Comparison of ENCODE assay signal across 20 cellular contexts in genomic region chr7:100380180-100380579, GRCh38. TPM values are rescaled to one million over a fixed set of nuclear protein-coding genes. Genes with fewer than 3 reads are reported as not detected.
DNase-seq lines count a peak whose midpoint lies in the region; TF ChIP-seq lines count a peak whose summit lies in the region.
"Had no signal": no experiment of that assay in that cellular context is flagged by ENCODE, and none has a peak within 500 bp of the region (broad histone marks: within the 10 kb centered on the region; RNA-seq: fewer than 3 reads in every experiment).

No MANE protein-coding gene starts in this region.

- TF ChIP-seq POLR2A in NB4 (IDR thresholded peaks at IDR 0.05; ENCODE audit: extremely low read depth, insufficient read length) (no peak), stomach (IDR thresholded peaks at IDR 0.05) (no peak)

- peaks cover 23 to 26% of the 10 kb centered on the region in 2 donors for H3K4me1 Mint-ChIP-seq in immature natural killer cell

- 74 to 86% (median 80%) methylated on average over 5 of the region's 5 CpGs for WGBS in stomach, 5 donors

- H3K9me3 ChIP-seq in BLaER1 = 0 out of 2 replicates have a peak, but pooled peaks cover 9% of the 10 kb centered on the region
- no peaks in the 10 kb centered on the region for H3K9me3 ChIP-seq in neutrophil
- no peaks in the 10 kb centered on the region for H3K9me3 ChIP-seq in stomach
- H3K9me3 ChIP-seq: heart left ventricle, SK-N-SH, thoracic aorta had no signal

- no peak overlapping the region for H3K4me3 Mint-ChIP-seq in immature natural killer cell
- H3K4me3 Mint-ChIP-seq: activated T-cell treated with anti-CD3 and anti-CD28 coated beads, Interleukin-2, amount 50 U/mL, for 72 hours; CD4-positive, CD25-positive, alpha-beta regulatory T cell had no signal

- H3K9me3 Mint-ChIP-seq in immature natural killer cell = no peaks in the 10 kb centered on the region
- H3K9me3 Mint-ChIP-seq: activated naive CD4-positive, alpha-beta T cell treated with anti-CD3 and anti-CD28 coated beads, Interleukin-2, amount 50 U/mL, for 72 hours; activated T-cell treated with anti-CD3 and anti-CD28 coated beads, Interleukin-2, amount 50 U/mL, for 72 hours had no signal

- intact Hi-C loops in dorsolateral prefrontal cortex (cut with DNase I) (no loop called here), stomach (cut with DNase I; ENCODE audit: low total_unique reads) (no loop called here)

- H3K27ac ChIP-seq in BLaER1 (no peak overlapping the region), dorsolateral prefrontal cortex (peak overlapping the region in 31 of 59 donors; percentile 0 to 77 (median 41)), neutrophil (peak overlapping the region; percentile 93), stomach (peak overlapping the region in 2 of 5 donors; percentile 50 to 53)

- H3K4me3 ChIP-seq in BLaER1 = no peak overlapping the region
- H3K4me3 ChIP-seq in NB4 (ENCODE audit: low read depth, low read length) = no peak overlapping the region
- no peak overlapping the region for H3K4me3 ChIP-seq in dorsolateral prefrontal cortex
- H3K4me3 ChIP-seq in neutrophil (ENCODE audit: low read depth in 1 of 2, low read length in 1 of 2) = peak overlapping the region; percentile 52 to 61
- H3K4me3 ChIP-seq in stomach = no peak overlapping the region
- H3K4me3 ChIP-seq: heart left ventricle, lung, thoracic aorta had no signal

- H3K4me2 ChIP-seq in BLaER1 = peak overlapping the region; percentile 13; the same call in 1 of the 2 replicates
- H3K4me2 ChIP-seq: SK-N-SH had no signal

- peaks cover 34% of the 10 kb centered on the region for H3K4me1 ChIP-seq in BLaER1
- peaks cover 72 to 81% of the 10 kb centered on the region in 2 experiments for H3K4me1 ChIP-seq in neutrophil (ENCODE audit: control insufficient read depth in 1 of 2, insufficient read depth in 1 of 2, low read depth in 1 of 2, low read length in 1 of 2)
- no peaks in the 10 kb centered on the region for H3K4me1 ChIP-seq in stomach

- DNase-seq in NB4 (ENCODE audit: low read depth) = peak; percentile 46
- no peak for DNase-seq in dorsolateral prefrontal cortex
- no peak for DNase-seq in immature natural killer cell
- DNase-seq in NCI-H69 (lab: John Stamatoyannopoulos, UW) = no peak
- DNase-seq in stomach = no peak
- DNase-seq in stimulated activated CD4-positive, alpha-beta T cell treated with anti-CD3 and anti-CD28 coated beads, Interleukin-12 subunit alpha, Interleukin-12 subunit beta, amount 100 ng/mL, for 4 hours = no peak
- DNase-seq: ACHN; activated T-cell treated with anti-CD3 and anti-CD28 coated beads, Interleukin-2, amount 50 U/mL, for 72 hours; CD4-positive, CD25-positive, alpha-beta regulatory T cell; DMS 273 treated with DMSO at 0.1 percent for 48 hours; heart left ventricle; NCI-H146; NCI-H2171; SK-N-SH; T-helper 9 cell had no signal

- no peaks in the 10 kb centered on the region for H3K27me3 ChIP-seq in BLaER1
- H3K27me3 ChIP-seq in dorsolateral prefrontal cortex = no peaks in the 10 kb centered on the region
- H3K27me3 ChIP-seq in neutrophil = no peaks in the 10 kb centered on the region
- no peaks in the 10 kb centered on the region for H3K27me3 ChIP-seq in stomach
- H3K27me3 ChIP-seq: heart left ventricle had no signal

- no peak for TF ChIP-seq CTCF in NB4 (IDR thresholded peaks at IDR 0.05; ENCODE audit: low read depth, low read length)
- TF ChIP-seq CTCF in dorsolateral prefrontal cortex (IDR thresholded peaks at IDR 0.05 in 54 of 56, conservative IDR thresholded peaks at IDR 0.05 in 2 of 56; ENCODE audit: low read depth in 1 of 56, partially characterized antibody in 56 of 56) = no peak
- no peak for TF ChIP-seq CTCF in neutrophil (IDR thresholded peaks at IDR 0.05)
- no peak for TF ChIP-seq CTCF in stomach (IDR thresholded peaks at IDR 0.05)

- TF ChIP-seq EP300 in stomach (IDR thresholded peaks at IDR 0.05) = no peak

- H3K36me3 Mint-ChIP-seq in immature natural killer cell = peaks cover 0 to 9% (median 5%) of the 10 kb centered on the region in 3 donors
- H3K36me3 Mint-ChIP-seq: activated naive CD4-positive, alpha-beta T cell treated with anti-CD3 and anti-CD28 coated beads, Interleukin-2, amount 50 U/mL, for 72 hours had no signal

- peaks cover 0 to 5% (median 4%) of the 10 kb centered on the region in 3 donors for H3K27me3 Mint-ChIP-seq in immature natural killer cell (ENCODE audit: low read depth in 3 of 3)

- H4K20me1 ChIP-seq in BLaER1 = no peaks in the 10 kb centered on the region

- H3K9ac ChIP-seq in BLaER1 = no peak overlapping the region
- H3K9ac ChIP-seq: SK-N-SH had no signal

- H3K36me3 ChIP-seq in BLaER1 = no peaks in the 10 kb centered on the region
- peaks cover 69% of the 10 kb centered on the region for H3K36me3 ChIP-seq in neutrophil
- H3K36me3 ChIP-seq in stomach = no peaks in the 10 kb centered on the region
- H3K36me3 ChIP-seq: thoracic aorta had no signal

- H3K27ac Mint-ChIP-seq in immature natural killer cell = peak overlapping the region in 2 of 6 donors; percentile 15 to 33
- H3K27ac Mint-ChIP-seq: activated naive CD4-positive, alpha-beta T cell treated with anti-CD3 and anti-CD28 coated beads, Interleukin-2, amount 50 U/mL, for 72 hours; activated T-cell treated with anti-CD3 and anti-CD28 coated beads, Interleukin-2, amount 50 U/mL, for 72 hours had no signal

RNA-seq across cellular contexts. Expression of gene PILRA, which starts 6.9 kb away (rescaled TPM):
- total RNA-seq in dorsolateral prefrontal cortex (10 to 100 TPM in 107 of 120 experiments, 1 to 10 TPM in 13; 7.1 to 48.0 (median 17.7) TPM), stomach (1 to 10 TPM in 2 of 5 donors, not detected in 3; 3.1 to 10.0 TPM)
- polyA plus RNA-seq in immature natural killer cell (1 to 10 TPM; 1.5 to 2.4 (median 2.0) TPM), stomach (1 to 10 TPM; 1.4 to 3.1 (median 1.9) TPM)

RNA-seq across cellular contexts. Expression of gene PILRB, which starts 22.3 kb away (rescaled TPM):
- total RNA-seq in dorsolateral prefrontal cortex = 100 to 1,000 TPM in 5 of 120 experiments, 10 to 100 TPM in 115; 29.6 to 137 (median 52.9) TPM
- 10 to 100 TPM; 12.2 to 42.1 (median 12.2) TPM for polyA plus RNA-seq in immature natural killer cell
- 100 to 1,000 TPM in 2 of 5 donors, 10 to 100 TPM in 3; 18.5 to 141 (median 61.3) TPM for total RNA-seq in stomach
- 10 to 100 TPM; 16.8 to 82.3 (median 20.7) TPM for polyA plus RNA-seq in stomach

RNA-seq across cellular contexts. Expression of gene ZCWPW1, which starts 48.3 kb away (rescaled TPM):
- total RNA-seq in dorsolateral prefrontal cortex (10 to 100 TPM in 31 of 120 experiments, 1 to 10 TPM in 89; 3.3 to 20.5 (median 8.0) TPM), stomach (10 to 100 TPM in 2 of 5 donors, 1 to 10 TPM in 1, under 1 TPM in 1, not detected in 1; 0.89 to 44.3 (median 10.9) TPM)
- polyA plus RNA-seq in immature natural killer cell (1 to 10 TPM; 4.1 to 5.9 (median 5.7) TPM), stomach (10 to 100 TPM in 1 of 3 donors, 1 to 10 TPM in 2; 4.9 to 11.7 (median 5.2) TPM)

RNA-seq across cellular contexts. Expression of gene MEPCE, which starts 49.5 kb away (rescaled TPM):
- total RNA-seq in dorsolateral prefrontal cortex = 10 to 100 TPM; 29.2 to 57.4 (median 39.6) TPM
- 10 to 100 TPM in 1 of 3 donors, 1 to 10 TPM in 2; 3.0 to 12.1 (median 8.3) TPM for polyA plus RNA-seq in immature natural killer cell
- 100 to 1,000 TPM in 1 of 5 donors, 10 to 100 TPM in 4; 14.1 to 117 (median 28.1) TPM for total RNA-seq in stomach
- 10 to 100 TPM; 17.4 to 21.4 (median 20.0) TPM for polyA plus RNA-seq in stomach

RNA-seq across cellular contexts. Expression of gene PPP1R35, which starts 56.1 kb away (rescaled TPM):
- total RNA-seq in dorsolateral prefrontal cortex = 10 to 100 TPM in 117 of 120 experiments, 1 to 10 TPM in 3; 6.8 to 26.4 (median 17.4) TPM
- polyA plus RNA-seq in immature natural killer cell = 10 to 100 TPM; 25.7 to 42.2 (median 41.8) TPM
- total RNA-seq in stomach = 100 to 1,000 TPM in 1 of 5 donors, 10 to 100 TPM in 1, 1 to 10 TPM in 2, not detected in 1; 6.2 to 226 (median 38.9) TPM
- 10 to 100 TPM; 29.5 to 78.0 (median 39.5) TPM for polyA plus RNA-seq in stomach

Comparison
In these comparisons a context has a peak if more than half of its experiments do, and no peak if none do; other contexts are left out.
1. H3K4me3 ChIP-seq: peak in neutrophil (2 of 2); none in BLaER1 (single experiment), NB4 (single experiment), dorsolateral prefrontal cortex (0 of 59) and stomach (0 of 4).